ENCODE assay signal across 1 cellular context in the genomic region with DNA sequence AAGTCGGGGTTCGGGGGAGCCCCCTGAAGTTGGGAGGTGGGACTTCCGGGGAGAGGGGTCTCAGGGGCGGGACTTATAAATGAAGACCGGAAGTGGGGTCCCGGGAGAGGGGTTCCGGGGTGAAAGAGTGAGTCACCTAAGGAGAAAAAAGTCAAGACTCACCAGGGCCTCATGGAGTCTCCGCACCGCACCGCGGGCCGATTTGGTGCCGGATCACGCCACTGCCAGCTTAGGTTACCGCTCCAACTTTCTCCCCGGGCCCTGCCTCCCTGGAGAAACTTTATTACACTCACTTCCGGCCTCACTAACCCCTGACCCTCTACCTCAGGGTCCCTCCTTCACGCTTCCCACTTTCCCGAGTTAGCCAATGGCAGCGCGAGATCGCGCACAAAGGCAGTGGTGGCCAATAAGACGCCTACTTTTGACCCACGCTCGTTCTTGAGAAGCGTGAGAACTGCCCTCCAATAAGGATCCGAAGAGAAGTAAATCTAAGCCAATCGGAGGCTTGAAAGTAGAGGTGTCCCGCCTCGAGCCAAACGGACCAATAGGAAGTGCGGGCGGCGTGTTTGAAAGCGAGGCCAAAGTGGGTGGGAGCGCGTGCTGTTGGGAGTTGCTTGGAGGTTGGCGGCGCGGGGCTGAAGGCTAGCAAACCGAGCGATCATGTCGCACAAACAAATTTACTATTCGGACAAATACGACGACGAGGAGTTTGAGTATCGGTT.
A peak's percentile ranks its signal among the peaks of the same experiment; 100 is the strongest.
TF ChIP-seq lines count a peak whose summit lies in the region.

A gene (plus strand): TSS at position 596 of the 722 bp plus-strand sequence. CDS start 65 bp downstream, at position 661.

TF ChIP-seq in SK-N-SH, 30 proteins besides CTCF, POLR2A, EP300 and RAD21 (continued from another document):
- TF ChIP-seq RCOR1 (IDR thresholded peaks at IDR 0.05; ENCODE audit: low read length) (no peak; the same call in 1 of the 2 replicates), CHD2 (IDR thresholded peaks at IDR 0.05; ENCODE audit: low read length, partially characterized antibody) (peak; percentile 96), FOXM1 (IDR thresholded peaks at IDR 0.05; ENCODE audit: low read depth) (peak; percentile 50; the same call in 1 of the 2 replicates), YY1 (IDR thresholded peaks at IDR 0.05; ENCODE audit: low read depth) (no peak), FOSL2 (IDR thresholded peaks at IDR 0.05; ENCODE audit: borderline replicate concordance, low read depth) (peak; percentile 52; the same call in 1 of the 2 replicates), SIN3A (IDR thresholded peaks at IDR 0.05; ENCODE audit: borderline replicate concordance, low read depth, low read length) (peak; percentile 97), TEAD4 (IDR thresholded peaks at IDR 0.05; ENCODE audit: borderline replicate concordance, insufficient read depth) (no peak), EZH2phosphoT487 (IDR thresholded peaks at IDR 0.05; ENCODE audit: borderline replicate concordance, low read depth) (no peak), SMC3 (IDR thresholded peaks at IDR 0.05; ENCODE audit: low read depth, low read length) (no peak), TCF12 (IDR thresholded peaks at IDR 0.05) (no peak), MXI1 (IDR thresholded peaks at IDR 0.05; ENCODE audit: low read depth, low read length) (peak; percentile 99), NRF1 (IDR thresholded peaks at IDR 0.05; ENCODE audit: low read depth, low read length) (no peak), POLR2AphosphoS5 (IDR thresholded peaks at IDR 0.05; ENCODE audit: low read depth, low read length) (no peak), GATA2 (CRISPR knock-in tag; IDR thresholded peaks at IDR 0.05) (no peak)
- TF ChIP-seq, protein P1, sequence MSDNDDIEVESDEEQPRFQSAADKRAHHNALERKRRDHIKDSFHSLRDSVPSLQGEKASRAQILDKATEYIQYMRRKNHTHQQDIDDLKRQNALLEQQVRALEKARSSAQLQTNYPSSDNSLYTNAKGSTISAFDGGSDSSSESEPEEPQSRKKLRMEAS (IDR thresholded peaks at IDR 0.05; ENCODE audit: low read depth) = peak; percentile 97
- TF ChIP-seq, protein P2, sequence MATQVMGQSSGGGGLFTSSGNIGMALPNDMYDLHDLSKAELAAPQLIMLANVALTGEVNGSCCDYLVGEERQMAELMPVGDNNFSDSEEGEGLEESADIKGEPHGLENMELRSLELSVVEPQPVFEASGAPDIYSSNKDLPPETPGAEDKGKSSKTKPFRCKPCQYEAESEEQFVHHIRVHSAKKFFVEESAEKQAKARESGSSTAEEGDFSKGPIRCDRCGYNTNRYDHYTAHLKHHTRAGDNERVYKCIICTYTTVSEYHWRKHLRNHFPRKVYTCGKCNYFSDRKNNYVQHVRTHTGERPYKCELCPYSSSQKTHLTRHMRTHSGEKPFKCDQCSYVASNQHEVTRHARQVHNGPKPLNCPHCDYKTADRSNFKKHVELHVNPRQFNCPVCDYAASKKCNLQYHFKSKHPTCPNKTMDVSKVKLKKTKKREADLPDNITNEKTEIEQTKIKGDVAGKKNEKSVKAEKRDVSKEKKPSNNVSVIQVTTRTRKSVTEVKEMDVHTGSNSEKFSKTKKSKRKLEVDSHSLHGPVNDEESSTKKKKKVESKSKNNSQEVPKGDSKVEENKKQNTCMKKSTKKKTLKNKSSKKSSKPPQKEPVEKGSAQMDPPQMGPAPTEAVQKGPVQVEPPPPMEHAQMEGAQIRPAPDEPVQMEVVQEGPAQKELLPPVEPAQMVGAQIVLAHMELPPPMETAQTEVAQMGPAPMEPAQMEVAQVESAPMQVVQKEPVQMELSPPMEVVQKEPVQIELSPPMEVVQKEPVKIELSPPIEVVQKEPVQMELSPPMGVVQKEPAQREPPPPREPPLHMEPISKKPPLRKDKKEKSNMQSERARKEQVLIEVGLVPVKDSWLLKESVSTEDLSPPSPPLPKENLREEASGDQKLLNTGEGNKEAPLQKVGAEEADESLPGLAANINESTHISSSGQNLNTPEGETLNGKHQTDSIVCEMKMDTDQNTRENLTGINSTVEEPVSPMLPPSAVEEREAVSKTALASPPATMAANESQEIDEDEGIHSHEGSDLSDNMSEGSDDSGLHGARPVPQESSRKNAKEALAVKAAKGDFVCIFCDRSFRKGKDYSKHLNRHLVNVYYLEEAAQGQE (IDR thresholded peaks at IDR 0.05; ENCODE audit: low read depth, low read length) = no peak
- TF ChIP-seq, protein P3, sequence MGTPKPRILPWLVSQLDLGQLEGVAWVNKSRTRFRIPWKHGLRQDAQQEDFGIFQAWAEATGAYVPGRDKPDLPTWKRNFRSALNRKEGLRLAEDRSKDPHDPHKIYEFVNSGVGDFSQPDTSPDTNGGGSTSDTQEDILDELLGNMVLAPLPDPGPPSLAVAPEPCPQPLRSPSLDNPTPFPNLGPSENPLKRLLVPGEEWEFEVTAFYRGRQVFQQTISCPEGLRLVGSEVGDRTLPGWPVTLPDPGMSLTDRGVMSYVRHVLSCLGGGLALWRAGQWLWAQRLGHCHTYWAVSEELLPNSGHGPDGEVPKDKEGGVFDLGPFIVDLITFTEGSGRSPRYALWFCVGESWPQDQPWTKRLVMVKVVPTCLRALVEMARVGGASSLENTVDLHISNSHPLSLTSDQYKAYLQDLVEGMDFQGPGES (IDR thresholded peaks at IDR 0.05; ENCODE audit: low read depth, low read length) = peak; percentile 91
- TF ChIP-seq, protein P4, sequence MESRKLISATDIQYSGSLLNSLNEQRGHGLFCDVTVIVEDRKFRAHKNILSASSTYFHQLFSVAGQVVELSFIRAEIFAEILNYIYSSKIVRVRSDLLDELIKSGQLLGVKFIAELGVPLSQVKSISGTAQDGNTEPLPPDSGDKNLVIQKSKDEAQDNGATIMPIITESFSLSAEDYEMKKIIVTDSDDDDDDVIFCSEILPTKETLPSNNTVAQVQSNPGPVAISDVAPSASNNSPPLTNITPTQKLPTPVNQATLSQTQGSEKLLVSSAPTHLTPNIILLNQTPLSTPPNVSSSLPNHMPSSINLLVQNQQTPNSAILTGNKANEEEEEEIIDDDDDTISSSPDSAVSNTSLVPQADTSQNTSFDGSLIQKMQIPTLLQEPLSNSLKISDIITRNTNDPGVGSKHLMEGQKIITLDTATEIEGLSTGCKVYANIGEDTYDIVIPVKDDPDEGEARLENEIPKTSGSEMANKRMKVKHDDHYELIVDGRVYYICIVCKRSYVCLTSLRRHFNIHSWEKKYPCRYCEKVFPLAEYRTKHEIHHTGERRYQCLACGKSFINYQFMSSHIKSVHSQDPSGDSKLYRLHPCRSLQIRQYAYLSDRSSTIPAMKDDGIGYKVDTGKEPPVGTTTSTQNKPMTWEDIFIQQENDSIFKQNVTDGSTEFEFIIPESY (IDR thresholded peaks at IDR 0.05; ENCODE audit: borderline replicate concordance, low read depth) = peak; percentile 86
- TF ChIP-seq, protein P5, sequence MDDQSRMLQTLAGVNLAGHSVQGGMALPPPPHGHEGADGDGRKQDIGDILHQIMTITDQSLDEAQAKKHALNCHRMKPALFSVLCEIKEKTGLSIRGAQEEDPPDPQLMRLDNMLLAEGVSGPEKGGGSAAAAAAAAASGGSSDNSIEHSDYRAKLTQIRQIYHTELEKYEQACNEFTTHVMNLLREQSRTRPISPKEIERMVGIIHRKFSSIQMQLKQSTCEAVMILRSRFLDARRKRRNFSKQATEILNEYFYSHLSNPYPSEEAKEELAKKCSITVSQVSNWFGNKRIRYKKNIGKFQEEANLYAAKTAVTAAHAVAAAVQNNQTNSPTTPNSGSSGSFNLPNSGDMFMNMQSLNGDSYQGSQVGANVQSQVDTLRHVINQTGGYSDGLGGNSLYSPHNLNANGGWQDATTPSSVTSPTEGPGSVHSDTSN (IDR thresholded peaks at IDR 0.05) = peak; percentile 56; the same call in 1 of the 2 replicates
